ENCODE assay signal across 8 cellular contexts in the genomic region with DNA sequence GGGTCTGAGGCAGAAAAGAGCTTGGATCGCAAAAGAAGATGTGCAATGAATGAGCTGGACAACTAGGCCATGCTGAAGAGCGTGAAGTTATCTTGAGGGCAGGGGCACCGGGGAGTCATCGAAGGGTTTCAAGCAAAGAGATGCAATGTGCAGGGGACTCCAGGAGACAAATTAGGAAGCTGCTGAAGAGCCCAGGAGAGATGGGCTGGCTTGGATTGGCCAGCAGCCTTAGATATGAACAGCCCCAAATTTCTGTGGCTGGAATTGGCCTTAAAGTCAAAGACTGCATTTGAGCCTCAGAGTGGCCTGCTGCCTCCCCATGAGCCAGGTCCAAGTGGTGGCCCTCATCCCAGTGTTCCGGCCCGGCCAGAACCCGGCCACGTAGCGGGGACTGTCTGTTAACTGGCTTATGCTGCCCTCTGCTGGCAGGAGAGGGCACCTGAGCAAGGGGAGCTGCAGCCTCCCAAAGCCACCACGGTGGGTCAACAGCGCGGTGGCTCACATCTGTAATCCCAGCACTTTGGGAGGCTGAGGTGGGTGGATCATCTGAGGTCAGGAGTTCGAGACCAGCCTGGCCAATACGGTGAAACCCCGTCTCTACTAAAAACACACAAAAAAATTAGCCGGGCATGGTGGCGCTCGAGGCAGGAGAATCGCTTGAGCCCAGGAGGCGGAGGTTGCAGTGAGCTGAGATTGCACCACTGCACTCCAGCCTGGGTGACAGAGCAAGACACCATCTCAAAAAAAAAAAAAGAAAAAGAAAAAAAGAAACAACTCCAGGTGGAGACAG. TPM values are rescaled to one million over a fixed set of nuclear protein-coding genes. Genes with fewer than 3 reads are reported as not detected.
A peak's percentile ranks its signal among the peaks of the same experiment; 100 is the strongest.
DNase-seq lines count a peak whose midpoint lies in the region; ATAC-seq and TF ChIP-seq lines count a peak whose summit lies in the region.
"Not testable (repeated sequence)": the region's sequence is repeated elsewhere in the genome, so short reads cannot be mapped to it uniquely, and the experiment has no call there.

No MANE protein-coding gene starts in this region.

- H3K4me3 ChIP-seq in OCI-LY3 (ENCODE audit: low read length); epithelial cell of esophagus (ENCODE audit: low read length): not testable (repeated sequence)

- ATAC-seq in GM21515 (IDR thresholded peaks at IDR 0.05; ENCODE audit: unreplicated experiment) = peak; percentile 96

- not testable (repeated sequence) for H4K20me1 ChIP-seq in OCI-LY3 (ENCODE audit: insufficient read depth, low read length)

- H3K4me2 ChIP-seq in OCI-LY3 (ENCODE audit: low read length) = peak overlapping the region; percentile 38

- not testable (repeated sequence) for H3K9me3 ChIP-seq in OCI-LY3 (ENCODE audit: insufficient read depth, low read length)

- not testable (repeated sequence) for H3K4me1 ChIP-seq in OCI-LY3 (ENCODE audit: low read length)

- H2AFZ ChIP-seq in OCI-LY3 (ENCODE audit: low read depth, low read length) = peak overlapping the region; percentile 81

- H3K27me3 ChIP-seq in OCI-LY3 (ENCODE audit: low read depth, low read length) = peaks cover 13% of the 10 kb centered on the region

- H3K27ac ChIP-seq in OCI-LY3 (ENCODE audit: low read length) = not testable (repeated sequence)

- not testable (repeated sequence) for H3K36me3 ChIP-seq in OCI-LY3 (replicated peaks; ENCODE audit: low read depth, low read length)

- not testable (repeated sequence) for H3K9ac ChIP-seq in OCI-LY3 (ENCODE audit: low read length)

- not testable (repeated sequence) for H3K79me2 ChIP-seq in OCI-LY3 (ENCODE audit: low read length)

- DNase-seq in DMS153 (lab: John Stamatoyannopoulos, UW) = peak; percentile 4
- DNase-seq in HT1080 (ENCODE audit: low read depth) = peak; percentile 70
- peak; percentile 79 for DNase-seq in activated CD8-positive, alpha-beta memory T cell treated with anti-CD3 and anti-CD28 coated beads, Interleukin-2, amount 50 U/mL, for 4 hours
- peak; percentile 70 for DNase-seq in epithelial cell of esophagus (ENCODE audit: low read depth)
- peak; percentile 83 for DNase-seq in mucosa of gallbladder (ENCODE audit: low spot score)
- DNase-seq in stimulated activated CD8-positive, alpha-beta memory T cell treated with anti-CD3 and anti-CD28 coated beads, Interleukin-4, amount 100 ng/mL, for 48 hours = peak; percentile 86

- TF ChIP-seq CTCF in OCI-LY3 (IDR thresholded peaks at IDR 0.05; ENCODE audit: low read depth, low read length) (peak; percentile 95), epithelial cell of esophagus (IDR thresholded peaks at IDR 0.05; ENCODE audit: insufficient read depth, low read depth, low read length, missing control alignments) (peak; percentile 85)

RNA-seq across cellular contexts. Expression of gene HM13, which starts 11.2 kb away (rescaled TPM):
- total RNA-seq in HT1080 (2014; rRNA removed; shearing (Covaris generic)) = 64.3 and 83.5 TPM in 2 replicates
- polyA plus RNA-seq in HT1080 (2015; cell fraction: cytosol; rRNA removed) = 193 and 201 TPM in 2 replicates
- 243 and 272 TPM in 2 replicates for polyA plus RNA-seq in HT1080 (2015; cell fraction: nucleus; rRNA removed)
- total RNA-seq in mucosa of gallbladder = 204 TPM

RNA-seq across cellular contexts. Expression of gene REM1, which starts 28.0 kb away (rescaled TPM):
- not detected in 2 replicates for total RNA-seq in HT1080 (2014; rRNA removed; shearing (Covaris generic))
- not detected in 2 replicates for polyA plus RNA-seq in HT1080 (2015; cell fraction: cytosol; rRNA removed)
- polyA plus RNA-seq in HT1080 (2015; cell fraction: nucleus; rRNA removed) = not detected in 2 replicates
- 2.3 TPM for total RNA-seq in mucosa of gallbladder

RNA-seq across cellular contexts. Expression of gene DEFB124, which starts 28.2 kb away (rescaled TPM):
- total RNA-seq in HT1080 (2014; rRNA removed; shearing (Covaris generic)) = not detected in 2 replicates
- polyA plus RNA-seq in HT1080 (2015; cell fraction: cytosol; rRNA removed) = not detected in 2 replicates
- not detected in 2 replicates for polyA plus RNA-seq in HT1080 (2015; cell fraction: nucleus; rRNA removed)
- 0.81 TPM for total RNA-seq in mucosa of gallbladder

Comparison
In these comparisons a context has a peak if more than half of its experiments do, and no peak if none do; other contexts are left out.
1. DNase-seq: peak in every context shown above with its lines; median percentile 86 in stimulated activated CD8-positive, alpha-beta memory T cell treated with anti-CD3 and anti-CD28 coated beads, Interleukin-4, amount 100 ng/mL, for 48 hours; 83 in mucosa of gallbladder; 79 in activated CD8-positive, alpha-beta memory T cell treated with anti-CD3 and anti-CD28 coated beads, Interleukin-2, amount 50 U/mL, for 4 hours; 70 in HT1080; 70 in epithelial cell of esophagus; 4 in DMS153.